Comparison of ENCODE assay signal across 14 cellular contexts in genomic region chr10:43958964-43959363, GRCh38.
"Had no signal": no experiment of that assay in that cellular context is flagged by ENCODE, and none has a peak within 500 bp of the region (broad histone marks: within the 10 kb centered on the region; RNA-seq: fewer than 3 reads in every experiment).

No MANE protein-coding gene starts in this region.

- H3K4me3 ChIP-seq: cardiac muscle cell, ovary, SK-N-MC, uterus had no signal

- H3K27ac ChIP-seq: cardiac muscle cell, epithelial cell of prostate, SK-N-MC, uterus had no signal

- H3K27ac Mint-ChIP-seq: activated CD4-positive, alpha-beta memory T cell treated with anti-CD3 and anti-CD28 coated beads for 36 hours; activated naive CD8-positive, alpha-beta T cell; stimulated activated naive B cell treated with anti-CD40 and anti-IgM and Interleukin-4, amounts not matched to agents 10 μg/mL and 1 μg/mL and 100 μg/mL, for 72 hours; T-helper 2 cell treated with Interferon-gamma antibody and Interleukin-4, amounts not matched to agents 5 μg/mL and 100 μg/mL, for 36 hours had no signal

- H3K4me3 Mint-ChIP-seq: activated CD4-positive, alpha-beta memory T cell treated with anti-CD3 and anti-CD28 coated beads for 36 hours; activated naive CD8-positive, alpha-beta T cell; neural crest cell; stimulated activated naive B cell treated with anti-CD40 and anti-IgM and Interleukin-4, amounts not matched to agents 10 μg/mL and 1 μg/mL and 100 μg/mL, for 72 hours; T-helper 2 cell treated with Interferon-gamma antibody and Interleukin-4, amounts not matched to agents 5 μg/mL and 100 μg/mL, for 36 hours had no signal

- H3K9me3 ChIP-seq: ovary, uterus had no signal

- DNase-seq: activated CD4-positive, alpha-beta memory T cell treated with anti-CD3 and anti-CD28 coated beads for 36 hours; activated T-cell treated with anti-CD3 and anti-CD28 coated beads, Interleukin-2, amount 50 U/mL, for 48 hours; foreskin melanocyte; hypothalamus; ovary; stimulated activated naive B cell treated with anti-CD40 and anti-IgM and Interleukin-4, amounts not matched to agents 10 μg/mL and 1 μg/mL and 100 μg/mL, for 72 hours; uterus had no signal

- H3K36me3 ChIP-seq: cardiac muscle cell, ovary, uterus had no signal

- H3K9me3 Mint-ChIP-seq: activated CD4-positive, alpha-beta memory T cell treated with anti-CD3 and anti-CD28 coated beads for 36 hours; neural crest cell; stimulated activated naive B cell treated with anti-CD40 and anti-IgM and Interleukin-4, amounts not matched to agents 10 μg/mL and 1 μg/mL and 100 μg/mL, for 72 hours; T-helper 2 cell treated with Interferon-gamma antibody and Interleukin-4, amounts not matched to agents 5 μg/mL and 100 μg/mL, for 36 hours had no signal

- ATAC-seq: sciatic nerve; stimulated activated naive B cell treated with anti-CD40 and anti-IgM and Interleukin-4, amounts not matched to agents 10 μg/mL and 1 μg/mL and 100 μg/mL, for 72 hours had no signal

- H3K4me1 ChIP-seq: uterus had no signal

- H3K36me3 Mint-ChIP-seq: activated CD4-positive, alpha-beta memory T cell treated with anti-CD3 and anti-CD28 coated beads for 36 hours; activated naive CD8-positive, alpha-beta T cell; stimulated activated naive B cell treated with anti-CD40 and anti-IgM and Interleukin-4, amounts not matched to agents 10 μg/mL and 1 μg/mL and 100 μg/mL, for 72 hours had no signal

- H3K27me3 ChIP-seq: cardiac muscle cell, ovary, uterus had no signal

- H3K4me1 Mint-ChIP-seq: stimulated activated naive B cell treated with anti-CD40 and anti-IgM and Interleukin-4, amounts not matched to agents 10 μg/mL and 1 μg/mL and 100 μg/mL, for 72 hours had no signal
